8 cellular contexts compared by ENCODE assay signal in genomic region chr19:11505032-11505503, GRCh38.
DNase-seq lines count a peak whose midpoint lies in the region; ATAC-seq and TF ChIP-seq lines count a peak whose summit lies in the region.

No MANE protein-coding gene starts in this region.

- peak; percentile 4 for TF ChIP-seq POLR2A in GM19099 (IDR thresholded peaks at IDR 0.05; ENCODE audit: extremely low read depth, insufficient read length, low read depth)

- peak overlapping the region; percentile 66 for H3K4me3 ChIP-seq in AG10803 (ENCODE audit: low read length)

- DNase-seq in AG10803 (ENCODE audit: low read depth) (peak; percentile 94), NCI-H446 (lab: John Stamatoyannopoulos, UW) (peak; percentile 94 to 98), cerebellar nuclear complex (lab: John Stamatoyannopoulos, UW) (peak; percentile 64 to 89), kidney glomerular epithelial cell (lab: John Stamatoyannopoulos, UW) (peak; percentile 97)
- DNase-seq in activated CD4-positive, alpha-beta T cell treated with anti-CD3 and anti-CD28 coated beads for 1 hour: peak; percentile 94
- peak; percentile 93 to 97 for DNase-seq in stimulated activated CD4-positive, alpha-beta T cell treated with anti-CD3 and anti-CD28 coated beads, Interleukin-15, amount 100 ng/mL, for 48 hours (ENCODE audit: low read depth in 2 of 2)

- no peak for TF ChIP-seq CTCF in AG10803 (conservative IDR thresholded peaks at IDR 0.05; ENCODE audit: low read length)

- ATAC-seq in HG03378 (IDR thresholded peaks at IDR 0.05; ENCODE audit: unreplicated experiment): peak; percentile 75

Comparison
In these comparisons a context has a peak if more than half of its experiments do, and no peak if none do; other contexts are left out.
1. Peak in every context shown above with its lines: DNase-seq, ATAC-seq and H3K4me3 ChIP-seq.